Comparison of ENCODE assay signal across 8 cellular contexts in genomic region chr7:1175967-1176851, GRCh38. TPM values are rescaled to one million over a fixed set of nuclear protein-coding genes. Genes with fewer than 3 reads are reported as not detected.
DNase-seq lines count a peak whose midpoint lies in the region; ATAC-seq and TF ChIP-seq lines count a peak whose summit lies in the region.

No MANE protein-coding gene starts in this region.

- H3K27ac ChIP-seq in 22Rv1 (peak overlapping the region; percentile 43; the same call in 1 of the 2 replicates), Karpas-422 (ENCODE audit: low read length) (no peak overlapping the region), gastroesophageal sphincter (peak overlapping the region in 2 of 4 donors; percentile 16 to 30), thymus (ENCODE audit: low read depth) (no peak overlapping the region)

- H3K4me3 Mint-ChIP-seq in osteocyte (ENCODE audit: unreplicated experiment), result peak overlapping the region; percentile 59

- DNase-seq in Karpas-422, result peak; percentile 94
- peak; percentile 67 for DNase-seq in SHP77 treated with DMSO at 0.1 percent for 48 hours (lab: John Stamatoyannopoulos, UW)
- peak; percentile 93 for DNase-seq in activated effector memory CD4-positive, alpha-beta T cell treated with anti-CD3 and anti-CD28 coated beads, Interleukin-2, amount 50 U/mL, for 16 hours
- peak; percentile 95 for DNase-seq in osteocyte (ENCODE audit: extremely low spot score, unreplicated experiment)

- no peaks in the 10 kb centered on the region for H3K36me3 ChIP-seq in Karpas-422 (ENCODE audit: insufficient read depth, low read length)
- H3K36me3 ChIP-seq in gastroesophageal sphincter, result no peaks in the 10 kb centered on the region
- H3K36me3 ChIP-seq in thymus (ENCODE audit: control insufficient read depth, insufficient read depth), result no peaks in the 10 kb centered on the region

- TF ChIP-seq EP300 in gastroesophageal sphincter (IDR thresholded peaks at IDR 0.05), result no peak

- 29 to 61% methylated on average over 8 to 23 of the region's 44 CpGs for WGBS in gastroesophageal sphincter (ENCODE audit: low coverage in 1 of 2), 2 donors
- WGBS in thymus, result 29% methylated on average over 44 of the region's 44 CpGs

- TF ChIP-seq POLR2A in GM15510 (IDR thresholded peaks at IDR 0.05; ENCODE audit: borderline replicate concordance, extremely low read depth, insufficient read length) (peak; percentile 23), gastroesophageal sphincter (IDR thresholded peaks at IDR 0.05) (no peak)

- H3K9me3 Mint-ChIP-seq in osteocyte (ENCODE audit: unreplicated experiment), result no peaks in the 10 kb centered on the region

- H3K9me2 ChIP-seq in Karpas-422 (replicated peaks; ENCODE audit: insufficient read depth, low read length), result no peaks in the 10 kb centered on the region

- H3K27ac Mint-ChIP-seq in osteocyte (ENCODE audit: unreplicated experiment), result no peak overlapping the region

- H3K9me3 ChIP-seq in Karpas-422 (ENCODE audit: low read length) (peaks cover under 1% of the 10 kb centered on the region; the same call in 1 of the 2 replicates), gastroesophageal sphincter (peaks cover 0 to 6% (median 0%) of the 10 kb centered on the region in 3 donors), thymus (ENCODE audit: control insufficient read depth) (no peaks in the 10 kb centered on the region)

- TF ChIP-seq CTCF in 22Rv1 (IDR thresholded peaks at IDR 0.05) (peak; percentile 97), gastroesophageal sphincter (IDR thresholded peaks at IDR 0.05) (peak in 3 of 4 experiments; percentile 82 to 96 (median 84)), osteocyte (IDR thresholded peaks at IDR 0.05) (peak; percentile 89)

- no peaks in the 10 kb centered on the region for H3K79me2 ChIP-seq in Karpas-422 (ENCODE audit: low read length)

- peak overlapping the region; percentile 91 for H2AFZ ChIP-seq in Karpas-422 (ENCODE audit: low read length)

- H3K27me3 ChIP-seq in Karpas-422 (ENCODE audit: low read length) (0 out of 2 replicates have a peak, but pooled peaks cover 2% of the 10 kb centered on the region), gastroesophageal sphincter (peaks cover 26% of the 10 kb centered on the region), thymus (ENCODE audit: control insufficient read depth, insufficient read depth) (no peaks in the 10 kb centered on the region)

- peaks cover 12% of the 10 kb centered on the region for H3K4me1 Mint-ChIP-seq in osteocyte (ENCODE audit: unreplicated experiment)

- H4K20me1 ChIP-seq in Karpas-422 (ENCODE audit: insufficient read depth, low read depth, low read length), result no peaks in the 10 kb centered on the region

- peak overlapping the region; percentile 47; the same call in 1 of the 2 replicates for H3K4me3 ChIP-seq in Karpas-422 (ENCODE audit: low read length)
- H3K4me3 ChIP-seq in gastroesophageal sphincter, result peak overlapping the region in 1 of 2 donors; percentile 16
- peak overlapping the region; percentile 20 for H3K4me3 ChIP-seq in thymus (ENCODE audit: low read length)

- H3K27me3 Mint-ChIP-seq in osteocyte (ENCODE audit: unreplicated experiment), result peaks cover 6% of the 10 kb centered on the region

- peak overlapping the region; percentile 56 for H3K9ac ChIP-seq in Karpas-422 (ENCODE audit: low read length)

- peak; percentile 79 for ATAC-seq in gastroesophageal sphincter

- H3K36me3 Mint-ChIP-seq in osteocyte (ENCODE audit: unreplicated experiment), result no peaks in the 10 kb centered on the region

- H3K4me1 ChIP-seq in Karpas-422 (ENCODE audit: low read length) (peaks cover 9% of the 10 kb centered on the region), gastroesophageal sphincter (peaks cover 0 to 10% (median 5%) of the 10 kb centered on the region in 3 donors), thymus (ENCODE audit: control insufficient read depth, insufficient read depth, low read length) (no peaks in the 10 kb centered on the region)

- peak overlapping the region; percentile 59 for H3K4me2 ChIP-seq in Karpas-422 (ENCODE audit: low read depth, low read length, poor library complexity, severe bottlenecking)

RNA-seq across cellular contexts. Expression of gene ZFAND2A, which starts 16.2 kb away (rescaled TPM):
- total RNA-seq in Karpas-422 (2014; rRNA removed; shearing (Covaris generic); ENCODE audit: low replicate concordance), result 5.2 and 11.5 TPM in 2 replicates
- total RNA-seq in gastroesophageal sphincter (10 to 100 TPM; 19.1 to 28.0 (median 24.0) TPM), osteocyte (17.1 and 18.3 TPM in 2 replicates)
- 34.9 TPM for polyA plus RNA-seq in thymus

RNA-seq across cellular contexts. Expression of gene UNCX, which starts 56.5 kb away (rescaled TPM):
- not detected in 2 replicates for total RNA-seq in Karpas-422 (2014; rRNA removed; shearing (Covaris generic); ENCODE audit: low replicate concordance)
- not detected for total RNA-seq in gastroesophageal sphincter
- not detected in 2 replicates for total RNA-seq in osteocyte
- 0.07 TPM for polyA plus RNA-seq in thymus
